Comparison of ENCODE assay signal across 15 cellular contexts in the genomic region with DNA sequence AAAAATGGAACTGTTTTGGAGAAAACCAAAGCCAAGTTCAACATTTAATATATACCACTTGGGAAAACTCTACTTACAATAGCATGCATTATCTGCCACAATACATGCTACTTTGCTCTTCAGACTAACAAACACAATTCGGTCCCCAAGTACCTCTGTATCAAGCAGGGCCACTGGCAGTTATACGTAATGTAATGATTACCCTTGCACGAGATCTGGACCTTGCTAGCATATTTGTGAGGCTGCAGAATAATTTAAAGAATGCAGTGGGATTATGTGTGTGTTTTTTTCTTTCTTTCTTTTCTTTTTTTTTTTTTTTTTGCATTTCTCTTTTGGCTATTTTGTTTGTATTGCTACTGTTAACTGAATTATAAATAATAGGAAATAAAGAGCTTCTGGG.
"Had no signal": no experiment of that assay in that cellular context is flagged by ENCODE, and none has a peak within 500 bp of the region (broad histone marks: within the 10 kb centered on the region; RNA-seq: fewer than 3 reads in every experiment).

No MANE protein-coding gene starts in this region.

- H3K4me3 Mint-ChIP-seq: activated naive CD4-positive, alpha-beta T cell treated with anti-CD3 and anti-CD28 coated beads, Interleukin-2, amount 10 ng/mL, durations not matched to agents 7 days and 5 days; naive B cell; stimulated activated naive B cell treated with anti-CD40 and anti-IgM and Interleukin-4, amounts not matched to agents 10 μg/mL and 1 μg/mL and 100 μg/mL, for 72 hours had no signal

- H3K4me3 ChIP-seq: hepatocyte, thyroid gland had no signal

- H3K27me3 ChIP-seq: hepatocyte, thyroid gland had no signal

- H3K27ac ChIP-seq: hepatocyte, thyroid gland, VCaP had no signal

- H3K4me2 ChIP-seq: hepatocyte had no signal

- DNase-seq: activated CD4-positive, alpha-beta T cell treated with anti-CD3 and anti-CD28 coated beads for 1 hour; activated CD4-positive, alpha-beta T cell treated with anti-CD3 and anti-CD28 coated beads, Interleukin-2, amount 50 U/mL, for 48 hours; activated naive CD4-positive, alpha-beta T cell treated with anti-CD3 and anti-CD28 coated beads, Interleukin-2, amount 10 ng/mL, durations not matched to agents 7 days and 5 days; activated T-cell treated with anti-CD3 and anti-CD28 coated beads, Interleukin-2, amount 50 U/mL, for 1 hour; cortex of kidney; effector CD8-positive, alpha-beta T cell; naive B cell; retina; stimulated activated CD4-positive, alpha-beta T cell treated with anti-CD3 and anti-CD28 coated beads, Interleukin-15, amount 100 ng/mL, for 24 hours; stimulated activated CD4-positive, alpha-beta T cell treated with anti-CD3 and anti-CD28 coated beads, Interleukin-4, amount 100 ng/mL, for 1 hour; stimulated activated naive B cell treated with anti-CD40 and anti-IgM and Interleukin-4, amounts not matched to agents 10 μg/mL and 1 μg/mL and 100 μg/mL, for 72 hours; T-helper 1 cell; thyroid gland had no signal

- H3K79me2 ChIP-seq: hepatocyte had no signal

- ATAC-seq: stimulated activated naive B cell treated with anti-CD40 and anti-IgM and Interleukin-4, amounts not matched to agents 10 μg/mL and 1 μg/mL and 100 μg/mL, for 72 hours had no signal

- H3K36me3 Mint-ChIP-seq: activated naive CD4-positive, alpha-beta T cell treated with anti-CD3 and anti-CD28 coated beads, Interleukin-2, amount 10 ng/mL, durations not matched to agents 7 days and 5 days; naive B cell; stimulated activated naive B cell treated with anti-CD40 and anti-IgM and Interleukin-4, amounts not matched to agents 10 μg/mL and 1 μg/mL and 100 μg/mL, for 72 hours had no signal

- H3K4me1 Mint-ChIP-seq: activated naive CD4-positive, alpha-beta T cell treated with anti-CD3 and anti-CD28 coated beads, Interleukin-2, amount 10 ng/mL, durations not matched to agents 7 days and 5 days; naive B cell; stimulated activated naive B cell treated with anti-CD40 and anti-IgM and Interleukin-4, amounts not matched to agents 10 μg/mL and 1 μg/mL and 100 μg/mL, for 72 hours had no signal

- H3K36me3 ChIP-seq: thyroid gland had no signal

- H3K9me3 ChIP-seq: thyroid gland had no signal

- H2AFZ ChIP-seq: hepatocyte had no signal

- H3K9me3 Mint-ChIP-seq: activated naive CD4-positive, alpha-beta T cell treated with anti-CD3 and anti-CD28 coated beads, Interleukin-2, amount 10 ng/mL, durations not matched to agents 7 days and 5 days; naive B cell; stimulated activated naive B cell treated with anti-CD40 and anti-IgM and Interleukin-4, amounts not matched to agents 10 μg/mL and 1 μg/mL and 100 μg/mL, for 72 hours had no signal

- H3K27ac Mint-ChIP-seq: activated naive CD4-positive, alpha-beta T cell treated with anti-CD3 and anti-CD28 coated beads, Interleukin-2, amount 10 ng/mL, durations not matched to agents 7 days and 5 days; naive B cell; stimulated activated naive B cell treated with anti-CD40 and anti-IgM and Interleukin-4, amounts not matched to agents 10 μg/mL and 1 μg/mL and 100 μg/mL, for 72 hours had no signal
